In genomic region chr3:52182691-52183090, GRCh38 we compare ENCODE assay signal across 24 cellular contexts. TPM values are rescaled to one million over a fixed set of nuclear protein-coding genes. Genes with fewer than 3 reads are reported as not detected.
"Had no signal": no experiment of that assay in that cellular context is flagged by ENCODE, and none has a peak within 500 bp of the region (broad histone marks: within the 10 kb centered on the region; RNA-seq: fewer than 3 reads in every experiment).

No MANE protein-coding gene starts in this region.

- H3K4me3 ChIP-seq: ascending aorta, left lung, pancreas, SJSA1, thoracic aorta, upper lobe of left lung had no signal

- H3K9me3 Mint-ChIP-seq: activated naive CD4-positive, alpha-beta T cell treated with anti-CD3 and anti-CD28 coated beads, Interleukin-2, amount 50 U/mL, for 72 hours; nephron had no signal

- H3K36me3 ChIP-seq: ascending aorta, brain microvascular endothelial cell, left lung, pancreas, SJSA1, thoracic aorta, upper lobe of left lung had no signal

- H3K27me3 ChIP-seq: ascending aorta, brain microvascular endothelial cell, left lung, pancreas, SJSA1, upper lobe of left lung had no signal

- FAIRE-seq: pancreas, small intestine had no signal

- H3K36me3 Mint-ChIP-seq: activated naive CD4-positive, alpha-beta T cell treated with anti-CD3 and anti-CD28 coated beads, Interleukin-2, amount 50 U/mL, for 72 hours had no signal

- H3K4me1 ChIP-seq: ascending aorta, pancreas had no signal

- H3K9me3 ChIP-seq: ascending aorta, left lung, pancreas, SJSA1, thoracic aorta, upper lobe of left lung had no signal

- H3K4me3 Mint-ChIP-seq: nephron had no signal

- H3K27ac Mint-ChIP-seq: activated naive CD4-positive, alpha-beta T cell treated with anti-CD3 and anti-CD28 coated beads, Interleukin-2, amount 50 U/mL, for 72 hours had no signal

- H3K4me1 Mint-ChIP-seq: nephron had no signal

- H3K27ac ChIP-seq: ascending aorta, brain microvascular endothelial cell, left lung, pancreas, SJSA1, thoracic aorta had no signal

- ATAC-seq: left lung had no signal

- DNase-seq: activated CD4-positive, alpha-beta T cell treated with anti-CD3 and anti-CD28 coated beads for 1 hour; activated CD4-positive, alpha-beta T cell treated with anti-CD3 and anti-CD28 coated beads, Interleukin-2, amount 50 U/mL, for 1 hour; activated gamma-delta T cell treated with Interleukin-2 at 50 U/mL for 16 hours; brain microvascular endothelial cell; central memory CD4-positive, alpha-beta T cell; kidney glomerular epithelial cell; midbrain; pancreas; stimulated activated CD4-positive, alpha-beta T cell treated with anti-CD3 and anti-CD28 coated beads, Interleukin-15, amount 100 ng/mL, for 24 hours; stimulated activated naive CD4-positive, alpha-beta T cell; T-helper 1 cell; T-helper 9 cell; upper lobe of left lung had no signal

RNA-seq across cellular contexts. Expression of gene POC1A, which starts 28.5 kb away (rescaled TPM):
- total RNA-seq: ascending aorta had no signal

RNA-seq across cellular contexts. Expression of gene TLR9, which starts 42.8 kb away (rescaled TPM):
- total RNA-seq: ascending aorta, dermis microvascular lymphatic vessel endothelial cell, epithelial cell of proximal tubule, fibroblast of villous mesenchyme, pulmonary artery endothelial cell, SJSA1, thoracic aorta had no signal
